ENCODE assay signal across 1 cellular context in the genomic region with DNA sequence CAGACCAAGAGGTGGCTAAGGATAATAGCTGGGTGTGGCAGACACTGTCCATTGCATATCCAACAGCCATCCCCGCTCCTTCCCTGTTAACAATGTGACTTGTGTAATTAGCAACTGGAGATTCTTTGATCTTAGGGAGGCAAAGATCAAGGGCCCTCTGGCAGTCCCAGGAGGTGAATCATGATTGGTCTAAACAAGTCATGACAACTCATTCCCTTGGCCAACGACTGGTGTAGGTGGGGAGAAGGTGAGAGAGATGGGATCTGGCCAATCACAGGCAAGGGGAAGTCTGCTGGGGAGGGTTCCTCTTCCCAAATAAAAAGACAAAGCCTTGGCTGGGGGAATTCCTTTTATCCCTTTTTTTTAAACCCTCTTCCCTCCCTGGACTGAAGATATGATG.
TF ChIP-seq lines count a peak whose summit lies in the region.

No MANE protein-coding gene starts in this region.

TF ChIP-seq in K562, 482 proteins besides CTCF, POLR2A, EP300 and RAD21 (continued from another document):
- no peak for TF ChIP-seq GABPA (tag; conservative IDR thresholded peaks at IDR 0.05; ENCODE audit: low read depth)
